1 cellular context compared by ENCODE assay signal in genomic region chr7:44984478-44984758, GRCh38.
TF ChIP-seq lines count a peak whose summit lies in the region.

No MANE protein-coding gene starts in this region.

TF ChIP-seq in HEK293, 187 proteins besides CTCF, POLR2A, EP300 and RAD21 (continued from another document):
- TF ChIP-seq ZBTB49 (tag by site-specific recombination; IDR thresholded peaks at IDR 0.05; ENCODE audit: low read depth) (no peak), ZNF792 (tag by site-specific recombination; IDR thresholded peaks at IDR 0.05) (no peak), ZNF521 (tag by site-specific recombination; IDR thresholded peaks at IDR 0.05) (no peak), ZNF560 (tag by site-specific recombination; IDR thresholded peaks at IDR 0.05; ENCODE audit: borderline replicate concordance) (no peak), ZNF747 (tag by site-specific recombination; IDR thresholded peaks at IDR 0.05) (no peak), ZBTB48 (tag by site-specific recombination; IDR thresholded peaks at IDR 0.05) (no peak), ZNF202 (tag by site-specific recombination; IDR thresholded peaks at IDR 0.05; ENCODE audit: borderline replicate concordance) (no peak), ZNF112 (tag by site-specific recombination; IDR thresholded peaks at IDR 0.05) (no peak), BCL11B (tag by site-specific recombination; IDR thresholded peaks at IDR 0.05; ENCODE audit: low read depth) (no peak), ZFHX2 (tag by site-specific recombination; conservative IDR thresholded peaks at IDR 0.05) (no peak), KLF1 (tag by site-specific recombination; IDR thresholded peaks at IDR 0.05) (no peak), GFI1B (tag by site-specific recombination; IDR thresholded peaks at IDR 0.05) (no peak), GLI4 (tag by site-specific recombination; IDR thresholded peaks at IDR 0.05) (no peak), KLF8 (tag by site-specific recombination; IDR thresholded peaks at IDR 0.05) (no peak)
- TF ChIP-seq, protein P1, sequence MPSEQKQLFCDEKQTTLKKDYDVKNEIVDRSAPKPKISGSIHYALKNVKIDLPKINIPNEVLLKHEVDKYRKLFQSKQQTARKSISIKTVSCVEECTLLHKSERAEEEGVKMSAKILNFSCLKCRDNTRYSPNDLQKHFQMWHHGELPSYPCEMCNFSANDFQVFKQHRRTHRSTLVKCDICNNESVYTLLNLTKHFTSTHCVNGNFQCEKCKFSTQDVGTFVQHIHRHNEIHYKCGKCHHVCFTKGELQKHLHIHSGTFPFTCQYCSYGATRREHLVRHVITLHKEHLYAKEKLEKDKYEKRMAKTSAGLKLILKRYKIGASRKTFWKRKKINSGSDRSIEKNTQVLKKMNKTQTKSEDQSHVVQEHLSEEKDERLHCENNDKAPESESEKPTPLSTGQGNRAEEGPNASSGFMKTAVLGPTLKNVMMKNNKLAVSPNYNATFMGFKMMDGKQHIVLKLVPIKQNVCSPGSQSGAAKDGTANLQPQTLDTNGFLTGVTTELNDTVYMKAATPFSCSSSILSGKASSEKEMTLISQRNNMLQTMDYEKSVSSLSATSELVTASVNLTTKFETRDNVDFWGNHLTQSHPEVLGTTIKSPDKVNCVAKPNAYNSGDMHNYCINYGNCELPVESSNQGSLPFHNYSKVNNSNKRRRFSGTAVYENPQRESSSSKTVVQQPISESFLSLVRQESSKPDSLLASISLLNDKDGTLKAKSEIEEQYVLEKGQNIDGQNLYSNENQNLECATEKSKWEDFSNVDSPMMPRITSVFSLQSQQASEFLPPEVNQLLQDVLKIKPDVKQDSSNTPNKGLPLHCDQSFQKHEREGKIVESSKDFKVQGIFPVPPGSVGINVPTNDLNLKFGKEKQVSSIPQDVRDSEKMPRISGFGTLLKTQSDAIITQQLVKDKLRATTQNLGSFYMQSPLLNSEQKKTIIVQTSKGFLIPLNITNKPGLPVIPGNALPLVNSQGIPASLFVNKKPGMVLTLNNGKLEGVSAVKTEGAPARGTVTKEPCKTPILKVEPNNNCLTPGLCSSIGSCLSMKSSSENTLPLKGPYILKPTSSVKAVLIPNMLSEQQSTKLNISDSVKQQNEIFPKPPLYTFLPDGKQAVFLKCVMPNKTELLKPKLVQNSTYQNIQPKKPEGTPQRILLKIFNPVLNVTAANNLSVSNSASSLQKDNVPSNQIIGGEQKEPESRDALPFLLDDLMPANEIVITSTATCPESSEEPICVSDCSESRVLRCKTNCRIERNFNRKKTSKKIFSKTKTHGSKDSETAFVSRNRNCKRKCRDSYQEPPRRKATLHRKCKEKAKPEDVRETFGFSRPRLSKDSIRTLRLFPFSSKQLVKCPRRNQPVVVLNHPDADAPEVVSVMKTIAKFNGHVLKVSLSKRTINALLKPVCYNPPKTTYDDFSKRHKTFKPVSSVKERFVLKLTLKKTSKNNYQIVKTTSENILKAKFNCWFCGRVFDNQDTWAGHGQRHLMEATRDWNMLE (tag by site-specific recombination; conservative IDR thresholded peaks at IDR 0.05; ENCODE audit: low read depth), result no peak
